ENCODE assay signal across 32 cellular contexts in genomic region chrX:22740836-22741235, GRCh38.
"Had no signal": no experiment of that assay in that cellular context is flagged by ENCODE, and none has a peak within 500 bp of the region (broad histone marks: within the 10 kb centered on the region; RNA-seq: fewer than 3 reads in every experiment).

No MANE protein-coding gene starts in this region.

- H3K9me3 ChIP-seq: ascending aorta had no signal

- DNase-seq: activated B cell treated with CpG ODN at 0.5 μM for 24 hours; activated CD4-positive, alpha-beta memory T cell treated with anti-CD3 and anti-CD28 coated beads for 36 hours; activated CD4-positive, alpha-beta T cell treated with anti-CD3 and anti-CD28 coated beads for 36 hours; activated CD4-positive, alpha-beta T cell treated with anti-CD3 and anti-CD28 coated beads, Interleukin-2, amount 10 ng/mL, durations not matched to agents 24 days and 14 days; activated CD8-positive, alpha-beta memory T cell treated with anti-CD3 and anti-CD28 coated beads, Interleukin-2, amount 10 ng/mL, durations not matched to agents 7 days and 5 days; activated CD8-positive, alpha-beta memory T cell treated with anti-CD3 and anti-CD28 coated beads, Interleukin-2, amount 50 U/mL, for 4 hours; activated CD8-positive, alpha-beta T cell treated with anti-CD3 and anti-CD28 coated beads, Interleukin-2, amount 10 ng/mL, durations not matched to agents 7 days and 5 days; activated gamma-delta T cell; activated naive CD4-positive, alpha-beta T cell; activated naive CD4-positive, alpha-beta T cell treated with anti-CD3 and anti-CD28 coated beads, Interleukin-2, amount 10 ng/mL, durations not matched to agents 7 days and 5 days; activated naive CD8-positive, alpha-beta T cell treated with anti-CD3 and anti-CD28 coated beads, Interleukin-2, amount 10 ng/mL, durations not matched to agents 7 days and 5 days; activated T-cell treated with anti-CD3 and anti-CD28 coated beads, Interleukin-2, amount 50 U/mL, for 1 hour; activated T-cell treated with anti-CD3 and anti-CD28 coated beads, Interleukin-2, amount 50 U/mL, for 48 hours; brain microvascular endothelial cell; effector CD8-positive, alpha-beta T cell; foreskin fibroblast; T-helper 1 cell; T-helper 17 cell; T1000; WERI-Rb-1 had no signal

- H3K9me3 Mint-ChIP-seq: activated B cell treated with CpG ODN at 0.5 μM for 24 hours; activated CD4-positive, alpha-beta memory T cell treated with anti-CD3 and anti-CD28 coated beads for 36 hours; activated CD4-positive, alpha-beta T cell treated with anti-CD3 and anti-CD28 coated beads, Interleukin-2, amount 10 ng/mL, durations not matched to agents 24 days and 14 days; activated naive CD4-positive, alpha-beta T cell treated with anti-CD3 and anti-CD28 coated beads, Interleukin-2, amount 10 ng/mL, durations not matched to agents 7 days and 5 days; activated naive CD4-positive, alpha-beta T cell treated with anti-CD3 and anti-CD28 coated beads, Interleukin-2, amount 50 U/mL, for 72 hours; activated naive CD8-positive, alpha-beta T cell treated with anti-CD3 and anti-CD28 coated beads, Interleukin-2, amount 10 ng/mL, durations not matched to agents 7 days and 5 days; activated T-helper 1 cell treated with anti-CD3 and anti-CD28 coated beads, Interleukin-12 subunit alpha, Interleukin-12 subunit beta, Interleukin-2, Interleukin-4 antibody, amounts not matched to agents 30 ng/mL and 10 ng/mL and 1 ng/mL, durations not matched to agents 14 hours and 24 hours and 36 hours; central memory CD8-positive, alpha-beta T cell; dendritic cell treated with granulocyte-macrophage colony-stimulating factor and Interleukin-4, amounts not matched to agents 40 ng/mL and 50 ng/mL, for 4 days; T-helper 2 cell treated with Interferon-gamma antibody and Interleukin-4, amounts not matched to agents 5 μg/mL and 100 μg/mL, for 36 hours had no signal

- H3K4me1 ChIP-seq: ascending aorta had no signal

- H3K4me3 ChIP-seq: ascending aorta, coronary artery had no signal

- H3K27ac ChIP-seq: ascending aorta, brain microvascular endothelial cell, coronary artery, WERI-Rb-1 had no signal

- H3K4me3 Mint-ChIP-seq: activated B cell treated with CpG ODN at 0.5 μM for 24 hours; activated CD4-positive, alpha-beta memory T cell treated with anti-CD3 and anti-CD28 coated beads for 36 hours; activated CD4-positive, alpha-beta T cell treated with anti-CD3 and anti-CD28 coated beads for 36 hours; activated CD4-positive, alpha-beta T cell treated with anti-CD3 and anti-CD28 coated beads, Interleukin-2, amount 10 ng/mL, durations not matched to agents 24 days and 14 days; activated CD8-positive, alpha-beta memory T cell treated with anti-CD3 and anti-CD28 coated beads, Interleukin-2, amount 10 ng/mL, durations not matched to agents 7 days and 5 days; activated CD8-positive, alpha-beta T cell treated with anti-CD3 and anti-CD28 coated beads, Interleukin-2, amount 10 ng/mL, durations not matched to agents 7 days and 5 days; activated naive CD4-positive, alpha-beta T cell treated with anti-CD3 and anti-CD28 coated beads, Interleukin-2, amount 10 ng/mL, durations not matched to agents 7 days and 5 days; activated naive CD8-positive, alpha-beta T cell treated with anti-CD3 and anti-CD28 coated beads, Interleukin-2, amount 10 ng/mL, durations not matched to agents 7 days and 5 days; activated T-helper 1 cell treated with anti-CD3 and anti-CD28 coated beads, Interleukin-12 subunit alpha, Interleukin-12 subunit beta, Interleukin-2, Interleukin-4 antibody, amounts not matched to agents 30 ng/mL and 10 ng/mL and 1 ng/mL, durations not matched to agents 14 hours and 24 hours and 36 hours; central memory CD8-positive, alpha-beta T cell; dendritic cell treated with granulocyte-macrophage colony-stimulating factor and Interleukin-4, amounts not matched to agents 40 ng/mL and 50 ng/mL, for 4 days; T-helper 17 cell; T-helper 2 cell treated with Interferon-gamma antibody and Interleukin-4, amounts not matched to agents 5 μg/mL and 100 μg/mL, for 36 hours had no signal

- H3K27me3 ChIP-seq: ascending aorta, brain microvascular endothelial cell had no signal

- FAIRE-seq: bronchial epithelial cell, endometrium, frontal cortex had no signal

- H3K36me3 ChIP-seq: ascending aorta, brain microvascular endothelial cell, WERI-Rb-1 had no signal

- H3K36me3 Mint-ChIP-seq: activated CD4-positive, alpha-beta memory T cell treated with anti-CD3 and anti-CD28 coated beads for 36 hours; activated CD8-positive, alpha-beta memory T cell treated with anti-CD3 and anti-CD28 coated beads, Interleukin-2, amount 10 ng/mL, durations not matched to agents 7 days and 5 days; activated naive CD4-positive, alpha-beta T cell treated with anti-CD3 and anti-CD28 coated beads, Interleukin-2, amount 10 ng/mL, durations not matched to agents 7 days and 5 days; activated naive CD4-positive, alpha-beta T cell treated with anti-CD3 and anti-CD28 coated beads, Interleukin-2, amount 50 U/mL, for 72 hours; activated naive CD8-positive, alpha-beta T cell treated with anti-CD3 and anti-CD28 coated beads, Interleukin-2, amount 10 ng/mL, durations not matched to agents 7 days and 5 days had no signal

- H3K27me3 Mint-ChIP-seq: activated B cell treated with CpG ODN at 0.5 μM for 24 hours; activated CD4-positive, alpha-beta memory T cell treated with anti-CD3 and anti-CD28 coated beads for 36 hours; activated CD4-positive, alpha-beta T cell treated with anti-CD3 and anti-CD28 coated beads, Interleukin-2, amount 10 ng/mL, durations not matched to agents 24 days and 14 days; activated CD8-positive, alpha-beta memory T cell treated with anti-CD3 and anti-CD28 coated beads, Interleukin-2, amount 10 ng/mL, durations not matched to agents 7 days and 5 days; activated naive CD4-positive, alpha-beta T cell treated with anti-CD3 and anti-CD28 coated beads, Interleukin-2, amount 10 ng/mL, durations not matched to agents 7 days and 5 days; activated naive CD8-positive, alpha-beta T cell treated with anti-CD3 and anti-CD28 coated beads, Interleukin-2, amount 10 ng/mL, durations not matched to agents 7 days and 5 days; central memory CD8-positive, alpha-beta T cell; dendritic cell treated with granulocyte-macrophage colony-stimulating factor and Interleukin-4, amounts not matched to agents 40 ng/mL and 50 ng/mL, for 4 days; T-helper 17 cell had no signal

- H3K4me1 Mint-ChIP-seq: activated B cell treated with CpG ODN at 0.5 μM for 24 hours; activated CD4-positive, alpha-beta T cell treated with anti-CD3 and anti-CD28 coated beads for 36 hours; activated CD4-positive, alpha-beta T cell treated with anti-CD3 and anti-CD28 coated beads, Interleukin-2, amount 10 ng/mL, durations not matched to agents 24 days and 14 days; activated CD8-positive, alpha-beta memory T cell treated with anti-CD3 and anti-CD28 coated beads, Interleukin-2, amount 10 ng/mL, durations not matched to agents 7 days and 5 days; activated naive CD4-positive, alpha-beta T cell treated with anti-CD3 and anti-CD28 coated beads, Interleukin-2, amount 10 ng/mL, durations not matched to agents 7 days and 5 days; activated naive CD8-positive, alpha-beta T cell treated with anti-CD3 and anti-CD28 coated beads, Interleukin-2, amount 10 ng/mL, durations not matched to agents 7 days and 5 days; central memory CD8-positive, alpha-beta T cell; T-helper 17 cell had no signal

- ATAC-seq: activated CD4-positive, alpha-beta T cell treated with anti-CD3 and anti-CD28 coated beads for 36 hours; activated CD4-positive, CD25-positive, alpha-beta regulatory T cell treated with anti-CD3 and anti-CD28 coated beads, Interleukin-2, amount 50 U/mL, for 24 hours; activated CD8-positive, alpha-beta memory T cell treated with anti-CD3 and anti-CD28 coated beads, Interleukin-2, amount 10 ng/mL, durations not matched to agents 7 days and 5 days; activated CD8-positive, alpha-beta T cell treated with anti-CD3 and anti-CD28 coated beads, Interleukin-2, amount 10 ng/mL, durations not matched to agents 7 days and 5 days; activated naive CD4-positive, alpha-beta T cell treated with anti-CD3 and anti-CD28 coated beads, Interleukin-2, amount 50 U/mL, for 72 hours; esophagus mucosa; T-helper 17 cell had no signal

- H3K27ac Mint-ChIP-seq: activated B cell treated with CpG ODN at 0.5 μM for 24 hours; activated CD4-positive, alpha-beta memory T cell treated with anti-CD3 and anti-CD28 coated beads for 36 hours; activated CD4-positive, alpha-beta T cell treated with anti-CD3 and anti-CD28 coated beads for 36 hours; activated CD4-positive, alpha-beta T cell treated with anti-CD3 and anti-CD28 coated beads, Interleukin-2, amount 10 ng/mL, durations not matched to agents 24 days and 14 days; activated CD8-positive, alpha-beta memory T cell treated with anti-CD3 and anti-CD28 coated beads, Interleukin-2, amount 10 ng/mL, durations not matched to agents 7 days and 5 days; activated CD8-positive, alpha-beta T cell treated with anti-CD3 and anti-CD28 coated beads, Interleukin-2, amount 10 ng/mL, durations not matched to agents 7 days and 5 days; activated naive CD4-positive, alpha-beta T cell treated with anti-CD3 and anti-CD28 coated beads, Interleukin-2, amount 10 ng/mL, durations not matched to agents 7 days and 5 days; activated naive CD4-positive, alpha-beta T cell treated with anti-CD3 and anti-CD28 coated beads, Interleukin-2, amount 50 U/mL, for 72 hours; activated naive CD8-positive, alpha-beta T cell treated with anti-CD3 and anti-CD28 coated beads, Interleukin-2, amount 10 ng/mL, durations not matched to agents 7 days and 5 days; activated T-helper 1 cell treated with anti-CD3 and anti-CD28 coated beads, Interleukin-12 subunit alpha, Interleukin-12 subunit beta, Interleukin-2, Interleukin-4 antibody, amounts not matched to agents 30 ng/mL and 10 ng/mL and 1 ng/mL, durations not matched to agents 14 hours and 24 hours and 36 hours; dendritic cell treated with granulocyte-macrophage colony-stimulating factor and Interleukin-4, amounts not matched to agents 40 ng/mL and 50 ng/mL, for 4 days; T-helper 17 cell; T-helper 2 cell treated with Interferon-gamma antibody and Interleukin-4, amounts not matched to agents 5 μg/mL and 100 μg/mL, for 36 hours had no signal
